In genomic region chr16:17357302-17358062, GRCh38 we compare ENCODE assay signal across 25 cellular contexts.
DNase-seq lines count a peak whose midpoint lies in the region; ATAC-seq lines count a peak whose summit lies in the region.
"Had no signal": no experiment of that assay in that cellular context is flagged by ENCODE, and none has a peak within 500 bp of the region (broad histone marks: within the 10 kb centered on the region; RNA-seq: fewer than 3 reads in every experiment).

No MANE protein-coding gene starts in this region.

- H3K27ac ChIP-seq in mesendoderm (ENCODE audit: low read depth, low read length): no peak overlapping the region
- H3K27ac ChIP-seq: epithelial cell of prostate, PC-9 had no signal

- H3K9ac ChIP-seq in mesendoderm (ENCODE audit: low read length): no peak overlapping the region

- no peak overlapping the region for H3K4me3 Mint-ChIP-seq in activated naive CD4-positive, alpha-beta T cell treated with anti-CD3 and anti-CD28 coated beads, Interleukin-2, amount 10 ng/mL, durations not matched to agents 7 days and 5 days
- H3K4me3 Mint-ChIP-seq in T-cell (peak overlapping the region in 1 of 3 donors; percentile 27), immature natural killer cell (peak overlapping the region in 1 of 5 donors; percentile 15)
- no peak overlapping the region for H3K4me3 Mint-ChIP-seq in stimulated activated naive B cell treated with anti-CD40 and anti-IgM and Interleukin-4, amounts not matched to agents 10 μg/mL and 1 μg/mL and 100 μg/mL, for 72 hours
- H3K4me3 Mint-ChIP-seq: activated naive CD4-positive, alpha-beta T cell treated with anti-CD3 and anti-CD28 coated beads for 36 hours; memory B cell; type B pancreatic cell had no signal

- peak overlapping the region; percentile 9 for H3K27ac Mint-ChIP-seq in activated naive CD4-positive, alpha-beta T cell treated with anti-CD3 and anti-CD28 coated beads, Interleukin-2, amount 10 ng/mL, durations not matched to agents 7 days and 5 days
- peak overlapping the region in 1 of 2 donors; percentile 82 for H3K27ac Mint-ChIP-seq in activated naive CD4-positive, alpha-beta T cell treated with anti-CD3 and anti-CD28 coated beads, Interleukin-2, amount 50 U/mL, for 72 hours
- peak overlapping the region; percentile 23 to 98 for H3K27ac Mint-ChIP-seq in T-cell
- peak overlapping the region in 5 of 6 donors; percentile 14 to 89 (median 71) for H3K27ac Mint-ChIP-seq in immature natural killer cell
- peak overlapping the region; percentile 20 for H3K27ac Mint-ChIP-seq in stimulated activated naive B cell treated with anti-CD40 and anti-IgM and Interleukin-4, amounts not matched to agents 10 μg/mL and 1 μg/mL and 100 μg/mL, for 72 hours
- H3K27ac Mint-ChIP-seq: activated naive CD4-positive, alpha-beta T cell treated with anti-CD3 and anti-CD28 coated beads for 36 hours; memory B cell; type B pancreatic cell had no signal

- no peak overlapping the region for H2BK120ac ChIP-seq in mesendoderm (ENCODE audit: low read depth, low read length)

- POLR2A ChIA-PET in T-cell (lab: Charles Lee): interaction anchor here (0.6 to 1.3 kb wide), 4 partner anchors 10 to 12 kb away, joined by 3 to 7 read pairs (median 5); no protein-coding TSS in a partner anchor

- CTCF ChIA-PET in activated naive CD4-positive, alpha-beta T cell treated with anti-CD3 and anti-CD28 coated beads, Interleukin-2, amount 10 ng/mL, durations not matched to agents 7 days and 5 days (lab: Charles Lee): no interaction called here
- CTCF ChIA-PET in T-cell (lab: Charles Lee): interaction anchor here in 1 of 2 donors (0.7 kb wide), 1 partner anchor 17 kb away, joined by 4 read pairs; no protein-coding TSS in a partner anchor

- H2AK5ac ChIP-seq in mesendoderm (ENCODE audit: low read length): no peak overlapping the region

- DNase-seq in activated naive CD4-positive, alpha-beta T cell treated with anti-CD3 and anti-CD28 coated beads, Interleukin-2, amount 10 ng/mL, durations not matched to agents 7 days and 5 days: no peak
- DNase-seq in activated naive CD4-positive, alpha-beta T cell treated with anti-CD3 and anti-CD28 coated beads, Interleukin-2, amount 50 U/mL, for 72 hours (ENCODE audit: low spot score in 2 of 2): no peak
- DNase-seq in T-cell (no peak), immature natural killer cell (no peak), mucosa of gallbladder (ENCODE audit: low spot score) (no peak), NCI-H748 treated with DMSO at 0.1 percent for 48 hours (lab: John Stamatoyannopoulos, UW) (no peak), mesendoderm (no peak)
- DNase-seq in stimulated activated naive B cell treated with anti-CD40 and anti-IgM and Interleukin-4, amounts not matched to agents 10 μg/mL and 1 μg/mL and 100 μg/mL, for 72 hours: no peak
- DNase-seq: activated CD8-positive, alpha-beta memory T cell treated with anti-CD3 and anti-CD28 coated beads for 24 hours; activated naive CD4-positive, alpha-beta T cell treated with anti-CD3 and anti-CD28 coated beads for 36 hours; activated T-cell treated with anti-CD3 and anti-CD28 coated beads, Interleukin-2, amount 50 U/mL, for 1 hour; AML-193; cerebellar nuclear complex; EL; head of caudate nucleus; left cardiac atrium; natural killer cell; NCI-H146; pancreas; PC-9; right cardiac atrium; Right ventricle myocardium superior had no signal

- peaks cover 10% of the 10 kb centered on the region for H3K4me1 ChIP-seq in mesendoderm (ENCODE audit: control insufficient read depth, low read depth, low read length)

- no peaks in the 10 kb centered on the region for H3K27me3 ChIP-seq in mesendoderm (ENCODE audit: insufficient read depth, low read length, poor library complexity)
- H3K27me3 ChIP-seq: pancreas had no signal

- no peaks in the 10 kb centered on the region for H3K9me3 Mint-ChIP-seq in activated naive CD4-positive, alpha-beta T cell treated with anti-CD3 and anti-CD28 coated beads, Interleukin-2, amount 10 ng/mL, durations not matched to agents 7 days and 5 days
- H3K9me3 Mint-ChIP-seq in activated naive CD4-positive, alpha-beta T cell treated with anti-CD3 and anti-CD28 coated beads, Interleukin-2, amount 50 U/mL, for 72 hours: peaks cover 4 to 9% of the 10 kb centered on the region in 2 donors
- no peaks in the 10 kb centered on the region for H3K9me3 Mint-ChIP-seq in T-cell
- no peaks in the 10 kb centered on the region for H3K9me3 Mint-ChIP-seq in immature natural killer cell
- no peaks in the 10 kb centered on the region for H3K9me3 Mint-ChIP-seq in stimulated activated naive B cell treated with anti-CD40 and anti-IgM and Interleukin-4, amounts not matched to agents 10 μg/mL and 1 μg/mL and 100 μg/mL, for 72 hours
- H3K9me3 Mint-ChIP-seq: activated naive CD4-positive, alpha-beta T cell treated with anti-CD3 and anti-CD28 coated beads for 36 hours; memory B cell; natural killer cell; type B pancreatic cell had no signal

- no peak overlapping the region for H4K5ac ChIP-seq in mesendoderm (ENCODE audit: low read length)

- H3K36me3 ChIP-seq in mesendoderm (ENCODE audit: control insufficient read depth, insufficient read depth, low read length): no peaks in the 10 kb centered on the region
- H3K36me3 ChIP-seq: pancreas had no signal

- no peak overlapping the region for H3K56ac ChIP-seq in mesendoderm (ENCODE audit: low read length)

- H3K27me3 Mint-ChIP-seq in activated naive CD4-positive, alpha-beta T cell treated with anti-CD3 and anti-CD28 coated beads, Interleukin-2, amount 10 ng/mL, durations not matched to agents 7 days and 5 days: no peaks in the 10 kb centered on the region
- no peaks in the 10 kb centered on the region for H3K27me3 Mint-ChIP-seq in T-cell
- no peaks in the 10 kb centered on the region for H3K27me3 Mint-ChIP-seq in immature natural killer cell (ENCODE audit: low read depth in 3 of 3)
- no peaks in the 10 kb centered on the region for H3K27me3 Mint-ChIP-seq in stimulated activated naive B cell treated with anti-CD40 and anti-IgM and Interleukin-4, amounts not matched to agents 10 μg/mL and 1 μg/mL and 100 μg/mL, for 72 hours
- H3K27me3 Mint-ChIP-seq: memory B cell, type B pancreatic cell had no signal

- H3K4me2 ChIP-seq in mesendoderm (ENCODE audit: low read length): no peak overlapping the region
- H3K4me2 ChIP-seq: PC-9 had no signal

- no peak overlapping the region for H3K23ac ChIP-seq in mesendoderm (ENCODE audit: low read length)

- H2BK15ac ChIP-seq in mesendoderm (replicated peaks; ENCODE audit: low read depth): no peak overlapping the region

- H3K79me1 ChIP-seq in mesendoderm (ENCODE audit: low read length): peaks cover 3% of the 10 kb centered on the region

- H3K18ac ChIP-seq in mesendoderm (ENCODE audit: low read length): no peak overlapping the region

- no peak overlapping the region for H4K8ac ChIP-seq in mesendoderm (ENCODE audit: low read depth, low read length)

- H3K4ac ChIP-seq in mesendoderm (ENCODE audit: low read depth, low read length): no peak overlapping the region

- H2BK5ac ChIP-seq in mesendoderm (ENCODE audit: low read length): no peak overlapping the region

- no peak for ATAC-seq in activated naive CD4-positive, alpha-beta T cell treated with anti-CD3 and anti-CD28 coated beads, Interleukin-2, amount 50 U/mL, for 72 hours
- no peak for ATAC-seq in T-cell (replicated peaks in 1 of 4)
- ATAC-seq in stimulated activated naive B cell treated with anti-CD40 and anti-IgM and Interleukin-4, amounts not matched to agents 10 μg/mL and 1 μg/mL and 100 μg/mL, for 72 hours (replicated peaks): no peak
- ATAC-seq: left cardiac atrium, natural killer cell, right cardiac atrium had no signal

- H3K4me1 Mint-ChIP-seq in activated naive CD4-positive, alpha-beta T cell treated with anti-CD3 and anti-CD28 coated beads, Interleukin-2, amount 10 ng/mL, durations not matched to agents 7 days and 5 days: peaks cover 69% of the 10 kb centered on the region
- H3K4me1 Mint-ChIP-seq in T-cell (peaks cover 69 to 78% (median 71%) of the 10 kb centered on the region in 3 donors), immature natural killer cell (peaks cover 68 to 84% of the 10 kb centered on the region in 2 donors)
- H3K4me1 Mint-ChIP-seq in stimulated activated naive B cell treated with anti-CD40 and anti-IgM and Interleukin-4, amounts not matched to agents 10 μg/mL and 1 μg/mL and 100 μg/mL, for 72 hours: peaks cover 56 to 78% of the 10 kb centered on the region in 2 donors

- H3K4me3 ChIP-seq in mesendoderm (ENCODE audit: low read length): no peak overlapping the region
- H3K4me3 ChIP-seq: pancreas, PC-9 had no signal

- no CpG with 5 or more reads among the region's 14 CpGs for WGBS in mesendoderm (ENCODE audit: extremely low coverage, insufficient coverage, low lambda C conversion rate)

- H3K79me2 ChIP-seq in mesendoderm (ENCODE audit: control insufficient read depth, insufficient read depth, low read length): no peaks in the 10 kb centered on the region

- H3K36me3 Mint-ChIP-seq in activated naive CD4-positive, alpha-beta T cell treated with anti-CD3 and anti-CD28 coated beads, Interleukin-2, amount 10 ng/mL, durations not matched to agents 7 days and 5 days: peaks cover 61% of the 10 kb centered on the region
- peaks cover 11 to 12% of the 10 kb centered on the region in 2 donors for H3K36me3 Mint-ChIP-seq in activated naive CD4-positive, alpha-beta T cell treated with anti-CD3 and anti-CD28 coated beads, Interleukin-2, amount 50 U/mL, for 72 hours
- H3K36me3 Mint-ChIP-seq in T-cell (peaks cover 19% of the 10 kb centered on the region), immature natural killer cell (peaks cover 0 to 24% (median 14%) of the 10 kb centered on the region in 3 donors)
- peaks cover 36 to 59% of the 10 kb centered on the region in 2 donors for H3K36me3 Mint-ChIP-seq in stimulated activated naive B cell treated with anti-CD40 and anti-IgM and Interleukin-4, amounts not matched to agents 10 μg/mL and 1 μg/mL and 100 μg/mL, for 72 hours
- H3K36me3 Mint-ChIP-seq: natural killer cell, type B pancreatic cell had no signal
